ENCODE assay signal across 8 cellular contexts in the genomic region with DNA sequence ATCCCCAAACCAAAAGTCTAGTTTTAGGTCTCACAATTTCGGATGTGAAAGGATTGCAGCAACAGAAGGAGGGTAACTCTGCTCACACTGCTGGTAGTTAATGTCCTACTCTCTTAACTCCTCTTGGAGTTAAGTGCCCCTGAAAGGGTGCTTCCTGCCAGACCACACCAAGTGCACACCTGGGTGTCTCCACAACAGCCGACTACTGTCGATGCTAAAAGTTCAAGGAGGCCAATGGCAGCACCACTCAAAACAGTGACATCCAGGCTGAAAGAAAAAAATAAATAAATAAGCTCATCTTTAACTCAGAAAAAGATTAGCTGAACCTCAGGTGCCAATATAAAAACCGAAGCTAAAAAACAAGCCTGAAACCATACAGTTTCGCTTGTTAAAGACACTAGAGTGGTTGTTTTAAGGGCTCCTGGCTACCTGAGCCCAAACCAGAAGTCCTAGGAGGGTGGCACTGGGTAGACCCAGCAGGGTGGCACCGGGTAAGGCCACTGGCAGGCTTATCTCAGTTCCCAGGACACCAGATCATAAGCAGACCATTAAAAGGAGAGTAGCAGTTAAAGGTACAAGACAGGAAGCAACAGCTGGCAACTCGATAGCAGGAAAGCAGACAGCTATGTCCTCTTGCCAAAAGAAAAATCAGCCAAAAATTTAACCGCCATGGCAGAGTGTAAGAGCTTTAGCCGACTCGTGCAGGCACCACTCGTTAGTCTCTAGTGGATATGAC. TPM values are rescaled to one million over a fixed set of nuclear protein-coding genes. Genes with fewer than 3 reads are reported as not detected.
DNase-seq lines count a peak whose midpoint lies in the region; ATAC-seq, FAIRE-seq and TF ChIP-seq lines count a peak whose summit lies in the region.

No MANE protein-coding gene starts in this region.

- no peak overlapping the region for H3K4me2 ChIP-seq in HepG2 (ENCODE audit: low read depth, low read length)

- no peak for TF ChIP-seq POLR2A in HepG2 (IDR thresholded peaks at IDR 0.05; ENCODE audit: insufficient read depth in 1 of 2, low read depth in 2 of 2, low read length in 2 of 2)

- BruUV-seq in HepG2 (replicated peaks; lab: Mats Ljungman, UMichigan) = no TSS peak

- DNase-seq in AG10803 (ENCODE audit: low read depth) (peak; percentile 51), HepG2 (ENCODE audit: low spot score) (no peak), NCI-H226 (no peak)
- no peak for DNase-seq in activated CD4-positive, alpha-beta memory T cell treated with anti-CD3 and anti-CD28 coated beads, Interleukin-2, amount 10 ng/mL, durations not matched to agents 7 days and 5 days
- DNase-seq in activated CD4-positive, CD25-positive, alpha-beta regulatory T cell (lab: John Stamatoyannopoulos, UW) = no peak

- H3K4me1 Mint-ChIP-seq in activated CD4-positive, alpha-beta memory T cell treated with anti-CD3 and anti-CD28 coated beads, Interleukin-2, amount 10 ng/mL, durations not matched to agents 7 days and 5 days = peaks cover 90% of the 10 kb centered on the region

- in situ Hi-C loops in HepG2 (cut with HindIII; ENCODE audit: extremely low pct_ligation_motif_present, low pct_unique_long_range_greater_than_20kb) = no loop called here

- peaks cover 0 to 10% of the 10 kb centered on the region in 2 experiments; a peak in 1 of 5 replicates for H3K36me3 ChIP-seq in HepG2 (replicated peaks in 1 of 2; ENCODE audit: control insufficient read depth in 1 of 2, insufficient read depth in 2 of 2, low read length in 2 of 2)

- TF ChIP-seq EP300 in HepG2 (IDR thresholded peaks at IDR 0.05; ENCODE audit: low read depth in 2 of 2, low read length in 2 of 2) (no peak), HepG2 (CRISPR knock-in tag; IDR thresholded peaks at IDR 0.05; ENCODE audit: borderline replicate concordance) (no peak)

- no peaks in the 10 kb centered on the region for H3K9me3 ChIP-seq in HepG2 (ENCODE audit: low read length)

- no peaks in the 10 kb centered on the region for H3K9me3 Mint-ChIP-seq in activated CD4-positive, alpha-beta memory T cell treated with anti-CD3 and anti-CD28 coated beads, Interleukin-2, amount 10 ng/mL, durations not matched to agents 7 days and 5 days

- H3K27me3 ChIP-seq in HepG2 (ENCODE audit: control insufficient read depth in 1 of 2, insufficient read depth in 2 of 2, low read length in 2 of 2) = no peaks in the 10 kb centered on the region

- CTCF ChIA-PET in activated CD4-positive, alpha-beta memory T cell treated with anti-CD3 and anti-CD28 coated beads, Interleukin-2, amount 10 ng/mL, durations not matched to agents 7 days and 5 days (lab: Charles Lee) = interaction anchor here (1.2 kb wide), 1 partner anchor 40 kb away, joined by 3 read pairs; no protein-coding TSS in a partner anchor
- CTCF ChIA-PET in HepG2 (lab: Yijun Ruan, JAX; ENCODE audit: low intra/inter-chr PET ratio, low total read pairs) = no interaction called here

- H2AFZ ChIP-seq in HepG2 (ENCODE audit: low read length) = no peak overlapping the region

- H3K27ac ChIP-seq in HepG2 (ENCODE audit: extremely low read length, insufficient read depth, low read length) = peak overlapping the region; percentile 23

- peaks cover 95% of the 10 kb centered on the region for H3K4me1 ChIP-seq in HepG2 (ENCODE audit: insufficient read depth, low read length)

- no peaks in the 10 kb centered on the region for H3K27me3 Mint-ChIP-seq in activated CD4-positive, alpha-beta memory T cell treated with anti-CD3 and anti-CD28 coated beads, Interleukin-2, amount 10 ng/mL, durations not matched to agents 7 days and 5 days

- TF ChIP-seq CTCF in AG10803 (conservative IDR thresholded peaks at IDR 0.05; ENCODE audit: low read length) = no peak
- no peak for TF ChIP-seq CTCF in HepG2 (CRISPR knock-in tag; IDR thresholded peaks at IDR 0.05)

- WGBS in HepG2 (ENCODE audit: low lambda C conversion rate) = 94% methylated on average over 11 of the region's 11 CpGs

- POLR2A ChIA-PET in activated CD4-positive, alpha-beta memory T cell treated with anti-CD3 and anti-CD28 coated beads, Interleukin-2, amount 10 ng/mL, durations not matched to agents 7 days and 5 days (lab: Charles Lee) = interaction anchor here (0.9 to 1.7 kb wide), 6 partner anchors 10 to 171 kb away, joined by 3 to 9 read pairs (median 4); a partner anchor contains a TSS
- POLR2A ChIA-PET in HepG2 (lab: Yijun Ruan, JAX) = no interaction called here

- H3K4me3 ChIP-seq in AG10803 (ENCODE audit: low read length) (no peak overlapping the region), HepG2 (replicated peaks in 1 of 3; ENCODE audit: insufficient read depth in 1 of 3, low read depth in 2 of 3, low read length in 3 of 3) (no peak overlapping the region)

- intact Hi-C loops in HepG2 (cut with micrococcal nuclease; ENCODE audit: unreplicated experiment) = no loop called here

- H3K36me3 Mint-ChIP-seq in activated CD4-positive, alpha-beta memory T cell treated with anti-CD3 and anti-CD28 coated beads, Interleukin-2, amount 10 ng/mL, durations not matched to agents 7 days and 5 days (ENCODE audit: low read depth) = peaks cover 30% of the 10 kb centered on the region

- no peak overlapping the region for H3K4me3 Mint-ChIP-seq in activated CD4-positive, alpha-beta memory T cell treated with anti-CD3 and anti-CD28 coated beads, Interleukin-2, amount 10 ng/mL, durations not matched to agents 7 days and 5 days

- peak; percentile 39 for ATAC-seq in GM21825 (IDR thresholded peaks at IDR 0.05; ENCODE audit: unreplicated experiment)
- ATAC-seq in HepG2 = no peak
- no peak for ATAC-seq in HG02678 (IDR thresholded peaks at IDR 0.05; ENCODE audit: unreplicated experiment)
- ATAC-seq in HG03442 (IDR thresholded peaks at IDR 0.05; ENCODE audit: unreplicated experiment) = no peak

- H3K79me2 ChIP-seq in HepG2 (ENCODE audit: insufficient read depth, low read length) = peaks cover 84% of the 10 kb centered on the region

- no peak for TF ChIP-seq RAD21 in HepG2 (CRISPR knock-in tag; IDR thresholded peaks at IDR 0.05)

- H3K9ac ChIP-seq in HepG2 (ENCODE audit: insufficient read depth, low read depth, low read length) = peak overlapping the region; percentile 19; the same call in 1 of the 2 replicates

- peaks cover 26% of the 10 kb centered on the region for H4K20me1 ChIP-seq in HepG2 (ENCODE audit: insufficient read depth, low read length)

- no peak for FAIRE-seq in HepG2 (lab: Jason Lieb, UNC)

- peak overlapping the region; percentile 76 for H3K27ac Mint-ChIP-seq in activated CD4-positive, alpha-beta memory T cell treated with anti-CD3 and anti-CD28 coated beads, Interleukin-2, amount 10 ng/mL, durations not matched to agents 7 days and 5 days

TF ChIP-seq in HepG2, 621 proteins besides CTCF, POLR2A, EP300 and RAD21 (continues in another document):
- TF ChIP-seq ZNF34 (CRISPR knock-in tag; IDR thresholded peaks at IDR 0.05; ENCODE audit: borderline replicate concordance) (no peak), ZSCAN31 (CRISPR knock-in tag; IDR thresholded peaks at IDR 0.05; ENCODE audit: low read depth) (no peak), ZSCAN21 (CRISPR knock-in tag; IDR thresholded peaks at IDR 0.05; ENCODE audit: borderline replicate concordance) (no peak)
- TF ChIP-seq, protein P1, sequence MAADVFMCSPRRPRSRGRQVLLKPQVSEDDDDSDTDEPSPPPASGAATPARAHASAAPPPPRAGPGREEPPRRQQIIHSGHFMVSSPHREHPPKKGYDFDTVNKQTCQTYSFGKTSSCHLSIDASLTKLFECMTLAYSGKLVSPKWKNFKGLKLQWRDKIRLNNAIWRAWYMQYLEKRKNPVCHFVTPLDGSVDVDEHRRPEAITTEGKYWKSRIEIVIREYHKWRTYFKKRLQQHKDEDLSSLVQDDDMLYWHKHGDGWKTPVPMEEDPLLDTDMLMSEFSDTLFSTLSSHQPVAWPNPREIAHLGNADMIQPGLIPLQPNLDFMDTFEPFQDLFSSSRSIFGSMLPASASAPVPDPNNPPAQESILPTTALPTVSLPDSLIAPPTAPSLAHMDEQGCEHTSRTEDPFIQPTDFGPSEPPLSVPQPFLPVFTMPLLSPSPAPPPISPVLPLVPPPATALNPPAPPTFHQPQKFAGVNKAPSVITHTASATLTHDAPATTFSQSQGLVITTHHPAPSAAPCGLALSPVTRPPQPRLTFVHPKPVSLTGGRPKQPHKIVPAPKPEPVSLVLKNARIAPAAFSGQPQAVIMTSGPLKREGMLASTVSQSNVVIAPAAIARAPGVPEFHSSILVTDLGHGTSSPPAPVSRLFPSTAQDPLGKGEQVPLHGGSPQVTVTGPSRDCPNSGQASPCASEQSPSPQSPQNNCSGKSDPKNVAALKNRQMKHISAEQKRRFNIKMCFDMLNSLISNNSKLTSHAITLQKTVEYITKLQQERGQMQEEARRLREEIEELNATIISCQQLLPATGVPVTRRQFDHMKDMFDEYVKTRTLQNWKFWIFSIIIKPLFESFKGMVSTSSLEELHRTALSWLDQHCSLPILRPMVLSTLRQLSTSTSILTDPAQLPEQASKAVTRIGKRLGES (CRISPR knock-in tag; IDR thresholded peaks at IDR 0.05; ENCODE audit: borderline replicate concordance) = no peak

RNA-seq across cellular contexts. Expression of a gene that starts 39.3 kb away (rescaled TPM):
- total RNA-seq in activated CD4-positive, alpha-beta memory T cell treated with anti-CD3 and anti-CD28 coated beads, Interleukin-2, amount 10 ng/mL, durations not matched to agents 7 days and 5 days = 100 to 1,000 TPM; 103 to 110 TPM
- total RNA-seq in HepG2 (2016; rRNA removed; fragmentation: Illumina TruSeq; extraction: Trizol) = 11.4 TPM in 2 replicates
- 9.3 and 10.8 TPM in 2 replicates for total RNA-seq in HepG2 (2016; cell fraction: cytosol; rRNA removed; fragmentation: Illumina TruSeq; extraction: Trizol; ENCODE audit: low read depth)
- 9.9 and 11.8 TPM in 2 replicates for total RNA-seq in HepG2 (2016; cell fraction: insoluble cytoplasmic fraction; rRNA removed; fragmentation: Illumina TruSeq; extraction: Trizol)
- total RNA-seq in HepG2 (2016; cell fraction: membrane; rRNA removed; fragmentation: Illumina TruSeq; extraction: Trizol) = 14.9 and 16.5 TPM in 2 replicates
- 16.3 and 19.3 TPM in 2 replicates for total RNA-seq in HepG2 (2016; cell fraction: nucleus; rRNA removed; fragmentation: Illumina TruSeq; extraction: Trizol)
- polyA plus RNA-seq in HepG2 (2011; rRNA removed) = 10.5 TPM in 2 replicates
- polyA plus RNA-seq in HepG2 (2011; cell fraction: cytosol; rRNA removed) = 5.5 and 5.9 TPM in 2 replicates
- 33.7 and 40.9 TPM in 2 replicates for polyA plus RNA-seq in HepG2 (2011; cell fraction: nucleus; rRNA removed)
- 38.7 and 50.8 TPM in 2 replicates for polyA plus RNA-seq in HepG2 (2012)
- 3.9 and 4.0 TPM in 2 replicates for polyA plus RNA-seq in HepG2 (2016; cell fraction: cytosol; fragmentation: Illumina TruSeq; extraction: Trizol; ENCODE audit: low read depth)
- polyA plus RNA-seq in HepG2 (2016; cell fraction: insoluble cytoplasmic fraction; fragmentation: Illumina TruSeq; extraction: Trizol; ENCODE audit: low read depth) = 19.8 and 29.3 TPM in 2 replicates
- polyA plus RNA-seq in HepG2 (2016; cell fraction: membrane; fragmentation: Illumina TruSeq; extraction: Trizol; ENCODE audit: low read depth) = 14.9 and 16.3 TPM in 2 replicates
- polyA plus RNA-seq in HepG2 (2016; cell fraction: nucleus; fragmentation: Illumina TruSeq; extraction: Trizol; ENCODE audit: insufficient read depth, low read depth) = 50.8 and 56.4 TPM in 2 replicates
- 42.7 and 54.2 TPM in 2 replicates for polyA minus RNA-seq in HepG2 (2011; rRNA and poly(A)+ RNA removed; ENCODE audit: low replicate concordance)
- polyA minus RNA-seq in HepG2 (2011; cell fraction: cytosol; rRNA and poly(A)+ RNA removed) = 22.2 and 24.6 TPM in 2 replicates
- polyA minus RNA-seq in HepG2 (2011; cell fraction: nucleus; rRNA and poly(A)+ RNA removed) = 49.4 and 56.1 TPM in 2 replicates
